ENCODE assay signal across 1 cellular context in genomic region chr18:10060469-10060782, GRCh38.
TF ChIP-seq lines count a peak whose summit lies in the region.

No MANE protein-coding gene starts in this region.

TF ChIP-seq in GM23338, 12 proteins besides CTCF, POLR2A, EP300 and RAD21 (continued from another document):
- TF ChIP-seq REST (IDR thresholded peaks at IDR 0.05; ENCODE audit: unreplicated experiment) (no peak), ETS1 (IDR thresholded peaks at IDR 0.05) (no peak), NANOG (IDR thresholded peaks at IDR 0.05; ENCODE audit: borderline replicate concordance) (no peak), JUNB (IDR thresholded peaks at IDR 0.05; ENCODE audit: unreplicated experiment) (no peak), EZH2phosphoT487 (IDR thresholded peaks at IDR 0.05; ENCODE audit: unreplicated experiment) (no peak)
